In genomic region chr3:12400795-12401194, GRCh38 we compare ENCODE assay signal across 13 cellular contexts.
DNase-seq lines count a peak whose midpoint lies in the region; ATAC-seq and TF ChIP-seq lines count a peak whose summit lies in the region.
"Had no signal": no experiment of that assay in that cellular context is flagged by ENCODE, and none has a peak within 500 bp of the region (broad histone marks: within the 10 kb centered on the region; RNA-seq: fewer than 3 reads in every experiment).

No MANE protein-coding gene starts in this region.

- H3K36me3 ChIP-seq in Panc1 (ENCODE audit: control insufficient read depth, insufficient read depth, low read length), result no peaks in the 10 kb centered on the region; the same call in 1 of the 2 replicates
- H3K36me3 ChIP-seq: lower lobe of right lung, right lobe of liver had no signal

- no peak overlapping the region for H3K4me3 Mint-ChIP-seq in activated T-cell treated with anti-CD3 and anti-CD28 coated beads, Interleukin-2, amount 50 U/mL, for 4 hours
- peak overlapping the region in 1 of 2 donors; percentile 32 for H3K4me3 Mint-ChIP-seq in stimulated activated naive B cell treated with anti-CD40 and anti-IgM and Interleukin-4, amounts not matched to agents 10 μg/mL and 1 μg/mL and 100 μg/mL, for 72 hours

- CTCF ChIA-PET in Panc1 (lab: Charles Lee), result no interaction called here

- peak overlapping the region; percentile 79 for H3K27ac ChIP-seq in Panc1 (ENCODE audit: low read length)
- H3K27ac ChIP-seq: KMS-11, lower lobe of right lung, right lobe of liver had no signal

- peak overlapping the region; percentile 69 for H3K27ac Mint-ChIP-seq in stimulated activated naive B cell treated with anti-CD40 and anti-IgM and Interleukin-4, amounts not matched to agents 10 μg/mL and 1 μg/mL and 100 μg/mL, for 72 hours

- no peaks in the 10 kb centered on the region for H3K9me3 Mint-ChIP-seq in activated T-cell treated with anti-CD3 and anti-CD28 coated beads, Interleukin-2, amount 50 U/mL, for 4 hours
- H3K9me3 Mint-ChIP-seq in stimulated activated naive B cell treated with anti-CD40 and anti-IgM and Interleukin-4, amounts not matched to agents 10 μg/mL and 1 μg/mL and 100 μg/mL, for 72 hours, result no peaks in the 10 kb centered on the region

- BruUV-seq in Panc1 (replicated peaks; lab: Mats Ljungman, UMichigan), result no TSS peak

- in situ Hi-C loops in Panc1 (cut with HindIII; ENCODE audit: low pct_unique_long_range_greater_than_20kb, low sequenced_read_pairs), result no loop called here

- no peak for DNase-seq in activated T-cell treated with anti-CD3 and anti-CD28 coated beads, Interleukin-2, amount 50 U/mL, for 4 hours
- no peak for DNase-seq in activated T-cell treated with anti-CD3 and anti-CD28 coated beads, Interleukin-2, amount 50 U/mL, for 48 hours
- DNase-seq in Panc1 (ENCODE audit: low read depth, low spot score) (no peak), fibroblast of mammary gland (ENCODE audit: low read depth) (peak; percentile 83), NCI-H2196 treated with DMSO at 0.1 percent for 48 hours (lab: John Stamatoyannopoulos, UW; ENCODE audit: unreplicated experiment) (no peak)
- no peak for DNase-seq in stimulated activated naive B cell treated with anti-CD40 and anti-IgM and Interleukin-4, amounts not matched to agents 10 μg/mL and 1 μg/mL and 100 μg/mL, for 72 hours
- DNase-seq: lower lobe of right lung, NCI-H524, right lobe of liver, T1000 had no signal

- peak; percentile 28 to 43 for ATAC-seq in activated T-cell treated with anti-CD3 and anti-CD28 coated beads, Interleukin-2, amount 50 U/mL, for 4 hours
- ATAC-seq in Panc1 (peak; percentile 17; the same call in 1 of the 2 replicates), HG03457 (IDR thresholded peaks at IDR 0.05; ENCODE audit: unreplicated experiment) (no peak), GM21390 (IDR thresholded peaks at IDR 0.05; ENCODE audit: unreplicated experiment) (no peak)
- ATAC-seq in stimulated activated naive B cell treated with anti-CD40 and anti-IgM and Interleukin-4, amounts not matched to agents 10 μg/mL and 1 μg/mL and 100 μg/mL, for 72 hours (replicated peaks), result no peak
- ATAC-seq: lower lobe of right lung, right lobe of liver had no signal

- no peak overlapping the region for H3K4me3 ChIP-seq in Panc1 (ENCODE audit: low read depth in 2 of 2, low read length in 2 of 2)
- H3K4me3 ChIP-seq in fibroblast of mammary gland (ENCODE audit: control insufficient read depth, low read depth, low read length), result no peak overlapping the region
- H3K4me3 ChIP-seq: lower lobe of right lung, right lobe of liver had no signal

- peaks cover 8% of the 10 kb centered on the region for H3K4me1 Mint-ChIP-seq in activated T-cell treated with anti-CD3 and anti-CD28 coated beads, Interleukin-2, amount 50 U/mL, for 4 hours (ENCODE audit: low read depth)
- H3K4me1 Mint-ChIP-seq in stimulated activated naive B cell treated with anti-CD40 and anti-IgM and Interleukin-4, amounts not matched to agents 10 μg/mL and 1 μg/mL and 100 μg/mL, for 72 hours, result peaks cover 12 to 16% of the 10 kb centered on the region in 2 donors

- POLR2A ChIA-PET in Panc1 (lab: Charles Lee), result no interaction called here

- H3K27me3 ChIP-seq in Panc1 (ENCODE audit: control insufficient read depth, insufficient read depth, low read length), result no peaks in the 10 kb centered on the region
- H3K27me3 ChIP-seq: right lobe of liver had no signal

- no peaks in the 10 kb centered on the region for H3K9me3 ChIP-seq in Panc1 (ENCODE audit: control insufficient read depth, insufficient read depth, low read depth, low read length)
- H3K9me3 ChIP-seq: lower lobe of right lung, right lobe of liver had no signal

- intact Hi-C loops in Panc1 (cut with micrococcal nuclease; ENCODE audit: unreplicated experiment), result loop anchor here (10.0 kb wide), 1 partner anchor 74 kb away; no protein-coding TSS in a partner anchor

- no peak for TF ChIP-seq CTCF in Panc1 (IDR thresholded peaks at IDR 0.05)
- no peak for TF ChIP-seq CTCF in fibroblast of mammary gland (conservative IDR thresholded peaks at IDR 0.05; ENCODE audit: control insufficient read depth, insufficient read depth, low read depth, low read length)

- peaks cover 40% of the 10 kb centered on the region for H3K4me1 ChIP-seq in Panc1 (ENCODE audit: control insufficient read depth, insufficient read depth, low read length)

- H3K36me3 Mint-ChIP-seq in activated T-cell treated with anti-CD3 and anti-CD28 coated beads, Interleukin-2, amount 50 U/mL, for 4 hours (ENCODE audit: insufficient read depth), result no peaks in the 10 kb centered on the region
- peaks cover 2 to 4% of the 10 kb centered on the region in 2 donors for H3K36me3 Mint-ChIP-seq in stimulated activated naive B cell treated with anti-CD40 and anti-IgM and Interleukin-4, amounts not matched to agents 10 μg/mL and 1 μg/mL and 100 μg/mL, for 72 hours

- H3K27me3 Mint-ChIP-seq in activated T-cell treated with anti-CD3 and anti-CD28 coated beads, Interleukin-2, amount 50 U/mL, for 4 hours (ENCODE audit: low read depth), result peaks cover 6% of the 10 kb centered on the region
- H3K27me3 Mint-ChIP-seq in stimulated activated naive B cell treated with anti-CD40 and anti-IgM and Interleukin-4, amounts not matched to agents 10 μg/mL and 1 μg/mL and 100 μg/mL, for 72 hours, result peaks cover 0 to 8% of the 10 kb centered on the region in 2 donors

Comparison
In these comparisons a context has a peak if more than half of its experiments do, and no peak if none do; other contexts are left out.
1. ATAC-seq: peak in activated T-cell treated with anti-CD3 and anti-CD28 coated beads, Interleukin-2, amount 50 U/mL, for 4 hours (2 of 2) and Panc1 (single experiment); none in stimulated activated naive B cell treated with anti-CD40 and anti-IgM and Interleukin-4, amounts not matched to agents 10 μg/mL and 1 μg/mL and 100 μg/mL, for 72 hours (0 of 2), HG03457 (single experiment) and GM21390 (single experiment).